Comparison of ENCODE assay signal across 9 cellular contexts in genomic region chr9:120842685-120843485, GRCh38. TPM values are rescaled to one million over a fixed set of nuclear protein-coding genes. Genes with fewer than 3 reads are reported as not detected.
DNase-seq lines count a peak whose midpoint lies in the region; ATAC-seq, FAIRE-seq and TF ChIP-seq lines count a peak whose summit lies in the region.
"Had no signal": no experiment of that assay in that cellular context is flagged by ENCODE, and none has a peak within 500 bp of the region (broad histone marks: within the 10 kb centered on the region; RNA-seq: fewer than 3 reads in every experiment).

TSS of gene PSMD5 (minus strand) at chr9:120842922. CDS start at chr9:120842909, 13 bp downstream.

- H3K4me1 ChIP-seq in mammary epithelial cell (ENCODE audit: insufficient read depth, low read length): peaks cover 17% of the 10 kb centered on the region
- peaks cover 9% of the 10 kb centered on the region; the same call in 1 of the 2 replicates for H3K4me1 ChIP-seq in iPS-20b (ENCODE audit: insufficient read depth, low read length)
- H3K4me1 ChIP-seq in small intestine (ENCODE audit: control insufficient read depth in 2 of 2, insufficient read depth in 1 of 2, low read depth in 1 of 2, low read length in 1 of 2): peaks cover 1 to 2% of the 10 kb centered on the region in 2 donors

- WGBS in mammary epithelial cell (ENCODE audit: low coverage, missing lambda C conversion rate): 5% methylated on average over 23 of the region's 62 CpGs
- 1 to 7% (median 2%) methylated on average over 61 to 62 of the region's 62 CpGs for WGBS in small intestine, 3 donors

- peak within 1 kb of the TSS; percentile 99 for H2AFZ ChIP-seq in mammary epithelial cell (ENCODE audit: low read depth, low read length)

- dilution Hi-C loops in mammary epithelial cell (cut with HindIII; ENCODE audit: low sequenced_read_pairs): no loop called here

- intact Hi-C loops in mammary epithelial cell (cut with micrococcal nuclease): loop anchor here (1.0 to 10.0 kb wide), 7 partner anchors 25 to 228 kb away; partner anchors contain the start of genes FBXW2 and MEGF9

- BruUV-seq in mammary epithelial cell (replicated peaks; lab: Mats Ljungman, UMichigan): no TSS peak

- in situ Hi-C loops in mammary epithelial cell (cut with MboI; ENCODE audit: low sequenced_read_pairs in 2 of 2): no loop called here

- H3K36me3 ChIP-seq in mammary epithelial cell (ENCODE audit: insufficient read depth, low read length) (peaks cover 5% of the 10 kb centered on the region), iPS-20b (ENCODE audit: insufficient read depth, low read depth, low read length) (peaks cover 21% of the 10 kb centered on the region; the same call in 1 of the 2 replicates), small intestine (ENCODE audit: control insufficient read depth in 2 of 2, insufficient read depth in 2 of 2, low read length in 2 of 2) (no peaks in the 10 kb centered on the region)

- H3K27me3 ChIP-seq in mammary epithelial cell (ENCODE audit: insufficient read depth, low read length) (no peaks in the 10 kb centered on the region), iPS-20b (ENCODE audit: insufficient read depth, low read length) (no peaks in the 10 kb centered on the region), small intestine (ENCODE audit: control insufficient read depth in 2 of 2, insufficient read depth in 2 of 2, low read length in 2 of 2) (no peaks in the 10 kb centered on the region)

- peak within 1 kb of the TSS; percentile 80 for H3K4me2 ChIP-seq in mammary epithelial cell (ENCODE audit: insufficient read depth, low read depth, low read length)

- peak; percentile 73 for DNase-seq in 8988T
- DNase-seq in NCI-H2171 treated with DMSO at 0.1 percent for 48 hours (lab: John Stamatoyannopoulos, UW): peak; percentile 99
- peak; percentile 99 for DNase-seq in mammary epithelial cell
- DNase-seq in small intestine: peak; percentile 99

- peaks cover 55% of the 10 kb centered on the region for H3K79me2 ChIP-seq in mammary epithelial cell (ENCODE audit: insufficient read depth, low read length)

- peak within 1 kb of the TSS; percentile 96 for H3K9ac ChIP-seq in mammary epithelial cell (ENCODE audit: insufficient read depth, low read length)
- peak within 1 kb of the TSS; percentile 100 for H3K9ac ChIP-seq in iPS-20b (ENCODE audit: low read depth, low read length)

- TF ChIP-seq POLR2A in GM18526 (IDR thresholded peaks at IDR 0.05; ENCODE audit: extremely low read depth, insufficient read length): peak; percentile 98

- ATAC-seq in HG03095 (IDR thresholded peaks at IDR 0.05; ENCODE audit: unreplicated experiment): peak; percentile 99

- FAIRE-seq in small intestine (lab: Jason Lieb, UNC): no peak
- FAIRE-seq: G401.6 had no signal

- H3K4me3 ChIP-seq in WI38 (ENCODE audit: low read depth, low read length): peak within 1 kb of the TSS; percentile 100
- H3K4me3 ChIP-seq in mammary epithelial cell (replicated peaks in 1 of 3; ENCODE audit: insufficient read depth in 1 of 3, low read depth in 2 of 3, low read length in 3 of 3): peak within 1 kb of the TSS; percentile 58 to 86 (median 83)
- H3K4me3 ChIP-seq in iPS-20b (ENCODE audit: low read length): peak within 1 kb of the TSS; percentile 98
- H3K4me3 ChIP-seq in small intestine (ENCODE audit: low read depth in 1 of 2, low read length in 2 of 2): peak within 1 kb of the TSS; percentile 80 to 99

- CTCF ChIA-PET in mammary epithelial cell (lab: Charles Lee; ENCODE audit: low non-redundant PET): no interaction called here

- H3K27ac ChIP-seq in mammary epithelial cell (ENCODE audit: insufficient read depth, low read depth, low read length) (peak within 1 kb of the TSS; percentile 85), iPS-20b (ENCODE audit: low read length) (peak within 1 kb of the TSS; percentile 92), small intestine (ENCODE audit: low read depth in 1 of 2, low read length in 1 of 2) (peak within 1 kb of the TSS; percentile 91 to 98)

- TF ChIP-seq CTCF in WI38 (IDR thresholded peaks at IDR 0.05; ENCODE audit: low read depth, low read length): no peak
- no peak for TF ChIP-seq CTCF in mammary epithelial cell (conservative IDR thresholded peaks at IDR 0.05 in 1 of 2, IDR thresholded peaks at IDR 0.05 in 1 of 2; ENCODE audit: extremely low read depth in 1 of 2, insufficient read depth in 1 of 2, low read depth in 1 of 2, low read length in 2 of 2)

- H3K9me3 ChIP-seq in mammary epithelial cell (replicated peaks; ENCODE audit: insufficient read depth, low read length): no peaks in the 10 kb centered on the region
- no peaks in the 10 kb centered on the region for H3K9me3 ChIP-seq in iPS-20b (ENCODE audit: insufficient read depth, low read depth, low read length)
- no peaks in the 10 kb centered on the region for H3K9me3 ChIP-seq in small intestine (ENCODE audit: control insufficient read depth, low read depth)

- H4K20me1 ChIP-seq in mammary epithelial cell (ENCODE audit: insufficient read depth, low read length): no peaks in the 10 kb centered on the region

RNA-seq across cellular contexts. Expression of gene PSMD5, which starts in this region (rescaled TPM):
- 10 to 100 TPM; 38.2 to 73.0 TPM for total RNA-seq in mammary epithelial cell
- polyA plus RNA-seq in mammary epithelial cell: 24.9 TPM
- polyA minus RNA-seq in mammary epithelial cell: 11.8 TPM
- 10 to 100 TPM; 15.4 to 17.2 (median 16.3) TPM for polyA plus RNA-seq in small intestine

Comparison
In these comparisons a context has a peak if more than half of its experiments do, and no peak if none do; other contexts are left out.
1. Peak in every context shown above with its lines: DNase-seq, ATAC-seq, H3K4me3 ChIP-seq and H3K27ac ChIP-seq.